9 cellular contexts compared by ENCODE assay signal in genomic region chr3:14145670-14146380, GRCh38. TPM values are rescaled to one million over a fixed set of nuclear protein-coding genes. Genes with fewer than 3 reads are reported as not detected.
DNase-seq lines count a peak whose midpoint lies in the region; ATAC-seq and TF ChIP-seq lines count a peak whose summit lies in the region.
"Had no signal": no experiment of that assay in that cellular context is flagged by ENCODE, and none has a peak within 500 bp of the region (broad histone marks: within the 10 kb centered on the region; RNA-seq: fewer than 3 reads in every experiment).

No MANE protein-coding gene starts in this region.

- ATAC-seq in right lobe of liver = no peak
- no peak for ATAC-seq in thoracic aorta (ENCODE audit: insufficient number of reproducible peaks, low FRiP score, low read depth)
- no peak for ATAC-seq in GM18498 (IDR thresholded peaks at IDR 0.05; ENCODE audit: unreplicated experiment)
- ATAC-seq in HG03460 (IDR thresholded peaks at IDR 0.05; ENCODE audit: unreplicated experiment) = no peak

- 67% methylated on average over 1 of the region's 10 CpGs for WGBS in right lobe of liver (ENCODE audit: insufficient coverage, low coverage, low lambda C conversion rate, missing lambda C conversion rate)

- TF ChIP-seq CTCF in right lobe of liver (IDR thresholded peaks at IDR 0.05) = no peak
- TF ChIP-seq CTCF in thoracic aorta (IDR thresholded peaks at IDR 0.05) = no peak
- no peak for TF ChIP-seq CTCF in GM20000 (IDR thresholded peaks at IDR 0.05; ENCODE audit: extremely low read depth, missing control alignments)

- peaks cover 50% of the 10 kb centered on the region for H3K36me3 ChIP-seq in adipocyte (ENCODE audit: control insufficient read depth, insufficient read depth, low read length, severe bottlenecking)
- peaks cover 0 to 27% (median 11%) of the 10 kb centered on the region in 4 donors for H3K36me3 ChIP-seq in right lobe of liver
- H3K36me3 ChIP-seq in thoracic aorta = peaks cover 15% of the 10 kb centered on the region

- peak; percentile 45 for DNase-seq in activated CD8-positive, alpha-beta memory T cell treated with anti-CD3 and anti-CD28 coated beads for 24 hours
- no peak for DNase-seq in activated CD8-positive, alpha-beta memory T cell treated with anti-CD3 and anti-CD28 coated beads, Interleukin-2, amount 50 U/mL, for 4 hours
- DNase-seq in adipocyte (ENCODE audit: low read depth) (no peak), right lobe of liver (no peak), thoracic aorta (ENCODE audit: low spot score) (no peak), GM20000 (ENCODE audit: low spot score) (no peak)

- peak overlapping the region; percentile 84 for H3K9ac ChIP-seq in adipocyte (ENCODE audit: low read length)

- intact Hi-C loops in right lobe of liver (cut with DNase I) = no loop called here

- H3K4me3 ChIP-seq in adipocyte (ENCODE audit: low read length) (peak overlapping the region; percentile 74), right lobe of liver (no peak overlapping the region), thoracic aorta (no peak overlapping the region)
- H3K4me3 ChIP-seq: SJCRH30 had no signal

- H3K4me1 ChIP-seq in adipocyte (ENCODE audit: control insufficient read depth, insufficient read depth, low read length) = peaks cover 52% of the 10 kb centered on the region
- H3K4me1 ChIP-seq in right lobe of liver = peaks cover 0 to 42% (median 23%) of the 10 kb centered on the region in 4 donors
- H3K4me1 ChIP-seq in thoracic aorta (ENCODE audit: control insufficient read depth in 1 of 2, low read depth in 2 of 2) = peaks cover 53 to 71% of the 10 kb centered on the region in 2 donors

- H3K27ac ChIP-seq in right lobe of liver (peak overlapping the region in 2 of 3 donors; percentile 22 to 75), thoracic aorta (peak overlapping the region; percentile 94 to 98)

- H3K9me3 ChIP-seq in adipocyte (ENCODE audit: control insufficient read depth, low read length) (no peaks in the 10 kb centered on the region), right lobe of liver (no peaks in the 10 kb centered on the region), thoracic aorta (no peaks in the 10 kb centered on the region)
- H3K9me3 ChIP-seq: SJCRH30 had no signal

- H3K27me3 ChIP-seq in adipocyte (replicated peaks; ENCODE audit: control insufficient read depth, insufficient read depth, low read length) = no peaks in the 10 kb centered on the region
- H3K27me3 ChIP-seq in right lobe of liver = no peaks in the 10 kb centered on the region
- H3K27me3 ChIP-seq in thoracic aorta (replicated peaks; ENCODE audit: insufficient read depth) = no peaks in the 10 kb centered on the region
- H3K27me3 ChIP-seq: SJCRH30 had no signal

- no peak for TF ChIP-seq POLR2A in right lobe of liver (IDR thresholded peaks at IDR 0.05)

RNA-seq across cellular contexts. Expression of gene TMEM43, which starts 21.0 kb away (rescaled TPM):
- total RNA-seq in right lobe of liver = 10 to 100 TPM in 5 of 6 experiments, 1 to 10 TPM in 1; 9.3 to 16.8 (median 14.6) TPM
- total RNA-seq in thoracic aorta = 100 to 1,000 TPM; 161 to 195 TPM

RNA-seq across cellular contexts. Expression of gene CHCHD4, which starts 21.2 kb away (rescaled TPM):
- total RNA-seq in right lobe of liver (10 to 100 TPM in 2 of 6 experiments, 1 to 10 TPM in 4; 6.2 to 13.5 (median 8.4) TPM), thoracic aorta (1 to 10 TPM; 6.6 to 7.5 TPM)

RNA-seq across cellular contexts. Expression of gene XPC, which starts 32.6 kb away (rescaled TPM):
- total RNA-seq in right lobe of liver = 10 to 100 TPM; 14.4 to 23.1 (median 20.0) TPM
- total RNA-seq in thoracic aorta = 10 to 100 TPM; 49.2 to 57.1 TPM

RNA-seq across cellular contexts. Expression of gene LSM3, which starts 32.8 kb away (rescaled TPM):
- 1 to 10 TPM; 4.5 to 7.4 (median 6.1) TPM for total RNA-seq in right lobe of liver
- total RNA-seq in thoracic aorta = 1 to 10 TPM; 4.9 TPM

Comparison
In these comparisons a context has a peak if more than half of its experiments do, and no peak if none do; other contexts are left out.
1. RNA of gene TMEM43, which starts 21.0 kb away (total RNA-seq): 161 to 195 TPM in thoracic aorta; 9.3 to 16.8 TPM in right lobe of liver; every median in the first group is over 4 times any median in the second.